In genomic region chr16:53434436-53435065, GRCh38 we compare ENCODE assay signal across 1 cellular context.
TF ChIP-seq lines count a peak whose summit lies in the region.

TSS of gene RBL2 (plus strand) at chr16:53434471. CDS start at chr16:53434557, 86 bp downstream.

TF ChIP-seq in K562, 482 proteins besides CTCF, POLR2A, EP300 and RAD21 (continued from another document and continues in another):
- TF ChIP-seq RB1 (IDR thresholded peaks at IDR 0.05; ENCODE audit: low read depth) (peak; percentile 16; the same call in 1 of the 2 replicates), USF1 (CRISPR knock-in tag; IDR thresholded peaks at IDR 0.05) (no peak), ZBTB2 (IDR thresholded peaks at IDR 0.05) (0 out of 2 replicates have a peak, but pooled peaks have one; percentile 29), NRF1 (conservative IDR thresholded peaks at IDR 0.05 in 1 of 2, IDR thresholded peaks at IDR 0.05 in 1 of 2) (peak; percentile 94 to 95), ZNF76 (CRISPR knock-in tag; IDR thresholded peaks at IDR 0.05; ENCODE audit: borderline replicate concordance) (peak; percentile 47; the same call in 1 of the 2 replicates), SAFB2 (IDR thresholded peaks at IDR 0.05; ENCODE audit: borderline replicate concordance, low read depth, low read length, severe bottlenecking) (no peak), TGIF2 (CRISPR knock-in tag; IDR thresholded peaks at IDR 0.05) (peak; percentile 78; the same call in 1 of the 2 replicates), ZNF695 (CRISPR knock-in tag; IDR thresholded peaks at IDR 0.05) (no peak), ZNF655 (CRISPR knock-in tag; IDR thresholded peaks at IDR 0.05) (no peak), SMARCC2 (IDR thresholded peaks at IDR 0.05; ENCODE audit: low read depth) (no peak), ZNF143 (CRISPR knock-in tag; IDR thresholded peaks at IDR 0.05) (peak; percentile 26; the same call in 1 of the 2 replicates), KAT2B (IDR thresholded peaks at IDR 0.05; ENCODE audit: low read depth, low read length) (no peak), TSC22D4 (tag; IDR thresholded peaks at IDR 0.05) (no peak), NFATC3 (IDR thresholded peaks at IDR 0.05) (no peak), ARID3B (CRISPR knock-in tag; IDR thresholded peaks at IDR 0.05; ENCODE audit: borderline replicate concordance) (0 out of 2 replicates have a peak, but pooled peaks have one; percentile 15), RBFOX2 (IDR thresholded peaks at IDR 0.05; ENCODE audit: low read depth, low read length) (peak; percentile 89), RBM14 (IDR thresholded peaks at IDR 0.05; ENCODE audit: borderline replicate concordance, insufficient read depth, low read depth, low read length) (0 out of 2 replicates have a peak, but pooled peaks have one; percentile 77), HCFC1 (IDR thresholded peaks at IDR 0.05; ENCODE audit: low read depth, low read length) (no peak), GTF2B (IDR thresholded peaks at IDR 0.05; ENCODE audit: extremely low read depth, insufficient read length) (no peak), BHLHE40 (IDR thresholded peaks at IDR 0.05; ENCODE audit: low read length) (no peak), NKRF (IDR thresholded peaks at IDR 0.05; ENCODE audit: borderline replicate concordance) (no peak), FUS (optimal IDR thresholded peaks at IDR 0.05; ENCODE audit: low read depth, low read length) (peak; percentile 33), TFAP4 (CRISPR knock-in tag; IDR thresholded peaks at IDR 0.05; ENCODE audit: borderline replicate concordance) (0 out of 2 replicates have a peak, but pooled peaks have one; percentile 16), NR4A1 (CRISPR knock-in tag; IDR thresholded peaks at IDR 0.05) (0 out of 2 replicates have a peak, but pooled peaks have one; percentile 62), NR4A1 (tag; IDR thresholded peaks at IDR 0.05) (no peak), E2F6 (IDR thresholded peaks at IDR 0.05; ENCODE audit: borderline replicate concordance in 1 of 2, extremely low read depth in 1 of 2, insufficient read depth in 1 of 2, insufficient read length in 1 of 2, low read depth in 1 of 2, low read length in 1 of 2, poor library complexity in 1 of 2, severe bottlenecking in 1 of 2) (peak in 1 of 2 experiments; percentile 52), ZNF212 (CRISPR knock-in tag; IDR thresholded peaks at IDR 0.05) (no peak), ZNF586 (CRISPR knock-in tag; conservative IDR thresholded peaks at IDR 0.05) (no peak), L3MBTL2 (IDR thresholded peaks at IDR 0.05) (peak; percentile 77), CTBP1 (IDR thresholded peaks at IDR 0.05; ENCODE audit: borderline replicate concordance) (peak; percentile 74), SIRT6 (IDR thresholded peaks at IDR 0.05; ENCODE audit: low read depth, low read length) (no peak), BCOR (IDR thresholded peaks at IDR 0.05) (no peak), NR0B1 (IDR thresholded peaks at IDR 0.05; ENCODE audit: partially characterized antibody) (no peak), CBFA2T3 (IDR thresholded peaks at IDR 0.05) (no peak), ZBTB5 (IDR thresholded peaks at IDR 0.05) (no peak), IFI16 (CRISPR knock-in tag; IDR thresholded peaks at IDR 0.05) (no peak), POLR2G (IDR thresholded peaks at IDR 0.05; ENCODE audit: low read depth, low read length) (peak; percentile 89), CUX1 (CRISPR knock-in tag; IDR thresholded peaks at IDR 0.05) (no peak), TAF15 (IDR thresholded peaks at IDR 0.05; ENCODE audit: low read depth, low read length) (no peak)
